ENCODE assay signal across 8 cellular contexts in the genomic region with DNA sequence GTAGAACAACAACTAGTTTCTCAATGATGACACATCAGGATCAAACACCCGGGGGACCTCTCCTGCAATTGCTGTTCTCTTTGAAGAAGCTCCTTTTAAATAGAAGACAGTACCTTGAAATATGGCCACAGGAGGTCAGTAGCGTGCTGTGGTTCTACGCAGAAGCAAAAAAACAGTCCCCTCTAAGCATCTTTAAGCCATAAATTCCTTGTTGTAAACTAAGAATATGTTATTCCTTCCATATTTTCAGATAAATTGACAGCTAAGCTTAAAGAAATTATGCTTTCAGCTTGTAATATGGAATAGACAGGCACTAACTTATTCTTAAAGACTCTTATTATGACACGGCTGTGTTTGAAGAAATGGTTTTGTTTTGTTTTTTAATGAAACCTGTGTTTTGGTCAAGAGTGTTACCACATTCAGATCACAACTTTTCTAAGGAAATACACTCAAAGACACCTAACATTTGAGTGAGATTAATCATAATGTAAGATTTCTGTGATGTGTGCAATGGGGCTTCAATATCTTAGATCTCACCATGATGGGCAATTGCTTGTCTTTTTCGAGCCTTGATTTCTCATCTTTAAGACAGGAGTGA. TPM values are rescaled to one million over a fixed set of nuclear protein-coding genes. Genes with fewer than 3 reads are reported as not detected.
DNase-seq lines count a peak whose midpoint lies in the region; ATAC-seq, FAIRE-seq and TF ChIP-seq lines count a peak whose summit lies in the region.

No MANE protein-coding gene starts in this region.

- CTCF ChIA-PET in T-cell (lab: Charles Lee): interaction anchor here (0.5 to 6.1 kb wide), 27 partner anchors 8 to 912 kb away, joined by 3 to 64 read pairs (median 4); no protein-coding TSS in a partner anchor

- no peaks in the 10 kb centered on the region for H3K9me3 Mint-ChIP-seq in T-cell
- no peaks in the 10 kb centered on the region for H3K9me3 Mint-ChIP-seq in astrocyte (ENCODE audit: unreplicated experiment)

- no peak overlapping the region for H3K4me3 ChIP-seq in astrocyte (ENCODE audit: insufficient read depth, low read depth, low read length)
- no peak overlapping the region for H3K4me3 ChIP-seq in small intestine (ENCODE audit: low read depth in 1 of 2, low read length in 2 of 2)

- H3K27ac ChIP-seq in astrocyte (ENCODE audit: low read depth, low read length) (no peak overlapping the region), small intestine (ENCODE audit: low read depth in 1 of 2, low read length in 1 of 2) (no peak overlapping the region)

- no peaks in the 10 kb centered on the region for H3K79me2 ChIP-seq in astrocyte (ENCODE audit: insufficient read depth, low read length)

- peaks cover 0 to 26% (median 17%) of the 10 kb centered on the region in 3 donors for H3K4me1 Mint-ChIP-seq in T-cell
- H3K4me1 Mint-ChIP-seq in astrocyte (ENCODE audit: low read depth, unreplicated experiment): peaks cover 2% of the 10 kb centered on the region

- DNase-seq in Ammon's horn (ENCODE audit: low spot score) (peak; percentile 88), NAMALWA (ENCODE audit: low spot score) (peak; percentile 78), T-cell (peak in 32 of 34 experiments; percentile 15 to 62 (median 41)), astrocyte (ENCODE audit: low read depth) (peak; percentile 41), hippocampal formation (lab: John Stamatoyannopoulos, UW) (peak; percentile 39 to 87), small intestine (peak; percentile 71)

- H2AFZ ChIP-seq in astrocyte (ENCODE audit: low read depth, low read length): no peak overlapping the region

- POLR2A ChIA-PET in T-cell (lab: Charles Lee): interaction anchor here in 1 of 2 donors (0.6 kb wide), 1 partner anchor 43 kb away, joined by 4 read pairs; no protein-coding TSS in a partner anchor

- FAIRE-seq in astrocyte (lab: Jason Lieb, UNC): peak; percentile 43
- FAIRE-seq in small intestine (lab: Jason Lieb, UNC): no peak

- H3K27me3 Mint-ChIP-seq in T-cell: peaks cover 0 to 10% of the 10 kb centered on the region in 2 donors
- H3K27me3 Mint-ChIP-seq in astrocyte (ENCODE audit: low read depth, unreplicated experiment): peaks cover 4% of the 10 kb centered on the region

- H3K9me3 ChIP-seq in astrocyte (ENCODE audit: insufficient read depth, low read depth, low read length) (no peaks in the 10 kb centered on the region), small intestine (ENCODE audit: control insufficient read depth, low read depth) (no peaks in the 10 kb centered on the region)

- ATAC-seq in GM18907 (IDR thresholded peaks at IDR 0.05; ENCODE audit: unreplicated experiment): peak; percentile 37
- peak; percentile 57 to 67 (median 64) for ATAC-seq in T-cell (replicated peaks in 1 of 4)
- ATAC-seq in HG03025 (IDR thresholded peaks at IDR 0.05; ENCODE audit: low FRiP score, unreplicated experiment): no peak

- no peak overlapping the region for H3K9ac ChIP-seq in astrocyte (ENCODE audit: low read length)

- H3K27ac Mint-ChIP-seq in T-cell (no peak overlapping the region), astrocyte (ENCODE audit: unreplicated experiment) (no peak overlapping the region)

- peak; percentile 73 for TF ChIP-seq CTCF in astrocyte (IDR thresholded peaks at IDR 0.05; ENCODE audit: insufficient read depth, low read depth, low read length)

- no peak overlapping the region for H3K4me2 ChIP-seq in astrocyte (ENCODE audit: low read length)

- no peaks in the 10 kb centered on the region for H3K4me1 ChIP-seq in astrocyte (ENCODE audit: insufficient read depth, low read length)
- peaks cover 3 to 8% of the 10 kb centered on the region in 2 donors for H3K4me1 ChIP-seq in small intestine (ENCODE audit: control insufficient read depth in 2 of 2, insufficient read depth in 1 of 2, low read depth in 1 of 2, low read length in 1 of 2)

- H3K4me3 Mint-ChIP-seq in T-cell: no peak overlapping the region
- H3K4me3 Mint-ChIP-seq in astrocyte (ENCODE audit: unreplicated experiment): no peak overlapping the region

- no peaks in the 10 kb centered on the region for H3K36me3 Mint-ChIP-seq in T-cell
- H3K36me3 Mint-ChIP-seq in astrocyte (ENCODE audit: low read depth, unreplicated experiment): no peaks in the 10 kb centered on the region

- H4K20me1 ChIP-seq in astrocyte (ENCODE audit: insufficient read depth, low read length): no peaks in the 10 kb centered on the region

- H3K27me3 ChIP-seq in astrocyte (ENCODE audit: insufficient read depth, low read length) (peaks cover 4% of the 10 kb centered on the region), small intestine (ENCODE audit: control insufficient read depth in 2 of 2, insufficient read depth in 2 of 2, low read length in 2 of 2) (no peaks in the 10 kb centered on the region)

- H3K36me3 ChIP-seq in astrocyte (ENCODE audit: insufficient read depth, low read length) (no peaks in the 10 kb centered on the region), small intestine (ENCODE audit: control insufficient read depth in 2 of 2, insufficient read depth in 2 of 2, low read length in 2 of 2) (no peaks in the 10 kb centered on the region)

- 31 to 36% (median 36%) methylated on average over 5 of the region's 5 CpGs for WGBS in small intestine, 3 donors

RNA-seq across cellular contexts. Expression of a gene that starts 49.7 kb away (rescaled TPM):
- total RNA-seq in T-cell (under 1 TPM in 1 of 5 donors, not detected in 4; 0.07 TPM), astrocyte (0.07 and 0.17 TPM in 2 replicates)
- polyA plus RNA-seq in small intestine: 1 to 10 TPM in 2 of 3 donors, under 1 TPM in 1; 0.81 to 3.0 (median 1.8) TPM
